In genomic region chr18:7447629-7448028, GRCh38 we compare ENCODE assay signal across 16 cellular contexts.
"Had no signal": no experiment of that assay in that cellular context is flagged by ENCODE, and none has a peak within 500 bp of the region (broad histone marks: within the 10 kb centered on the region; RNA-seq: fewer than 3 reads in every experiment).

No MANE protein-coding gene starts in this region.

- H2AFZ ChIP-seq: hepatocyte had no signal

- DNase-seq: activated CD4-positive, alpha-beta T cell treated with anti-CD3 and anti-CD28 coated beads for 4 hours; activated naive CD4-positive, alpha-beta T cell treated with anti-CD3 and anti-CD28 coated beads for 36 hours; activated naive CD8-positive, alpha-beta T cell treated with anti-CD3 and anti-CD28 coated beads, Interleukin-2, amount 50 U/mL, for 24 hours; central memory CD4-positive, alpha-beta T cell; effector CD8-positive, alpha-beta T cell; gastrocnemius medialis; SJCRH30; spleen; T-helper 2 cell; trophoblast cell had no signal

- H3K36me3 ChIP-seq: gastrocnemius medialis, prostate gland, SJCRH30, spleen, suprapubic skin had no signal

- H3K79me2 ChIP-seq: hepatocyte had no signal

- H3K4me3 ChIP-seq: coronary artery, gastrocnemius medialis, hepatocyte, prostate gland, SJCRH30, spleen, suprapubic skin had no signal

- H3K9me3 ChIP-seq: gastrocnemius medialis, prostate gland, SJCRH30, spleen, suprapubic skin had no signal

- H3K27me3 ChIP-seq: hepatocyte, SJCRH30, spleen, suprapubic skin had no signal

- H3K4me1 ChIP-seq: gastrocnemius medialis, prostate gland, SJCRH30, spleen, suprapubic skin had no signal

- ATAC-seq: activated naive CD8-positive, alpha-beta T cell treated with anti-CD3 and anti-CD28 coated beads, Interleukin-2, amount 50 U/mL, for 24 hours; gastrocnemius medialis; sciatic nerve; WTC11 had no signal

- H3K4me2 ChIP-seq: hepatocyte had no signal

- H3K27ac ChIP-seq: coronary artery, gastrocnemius medialis, hepatocyte, prostate gland, SJCRH30, spleen, suprapubic skin had no signal
